Comparison of ENCODE assay signal across 1 cellular context in the genomic region with DNA sequence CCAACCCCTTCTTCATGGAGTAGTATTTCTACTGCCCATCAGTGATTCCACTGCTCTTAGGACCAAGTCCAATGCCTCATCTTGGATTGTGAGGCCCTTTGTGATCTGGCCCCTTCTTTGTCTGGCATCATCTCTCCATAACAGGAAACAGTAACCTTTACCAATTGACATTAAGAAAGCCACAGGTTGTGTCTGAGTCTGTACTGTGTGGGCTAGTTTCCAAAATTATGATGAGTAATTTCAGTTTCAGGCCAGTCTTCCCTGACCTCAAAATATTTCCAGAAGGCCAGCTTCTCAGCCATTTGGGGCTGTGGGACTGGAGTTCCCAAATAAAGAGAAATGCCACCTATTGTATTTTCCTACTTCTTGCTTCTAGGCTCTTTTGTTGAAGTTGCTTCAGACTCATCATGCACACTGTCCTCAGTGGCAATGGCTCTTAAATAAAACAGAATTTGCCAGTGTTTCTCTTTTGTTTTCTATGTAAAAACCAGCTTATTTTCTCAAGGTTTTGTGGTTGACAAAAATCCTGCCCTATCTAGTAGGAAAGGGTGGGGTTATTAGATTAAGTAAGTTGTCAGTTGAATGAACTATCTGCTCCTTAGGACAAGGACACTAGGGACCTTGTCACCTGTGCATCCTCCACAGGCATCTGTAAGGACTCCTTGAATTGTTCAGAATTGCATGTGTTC.
TF ChIP-seq lines count a peak whose summit lies in the region.

No MANE protein-coding gene starts in this region.

TF ChIP-seq in IMR-90, 13 proteins besides CTCF, POLR2A, EP300 and RAD21 (continued from another document):
- TF ChIP-seq MXI1 (IDR thresholded peaks at IDR 0.05; ENCODE audit: borderline replicate concordance, low read depth, low read length), result no peak
- TF ChIP-seq, protein P1, sequence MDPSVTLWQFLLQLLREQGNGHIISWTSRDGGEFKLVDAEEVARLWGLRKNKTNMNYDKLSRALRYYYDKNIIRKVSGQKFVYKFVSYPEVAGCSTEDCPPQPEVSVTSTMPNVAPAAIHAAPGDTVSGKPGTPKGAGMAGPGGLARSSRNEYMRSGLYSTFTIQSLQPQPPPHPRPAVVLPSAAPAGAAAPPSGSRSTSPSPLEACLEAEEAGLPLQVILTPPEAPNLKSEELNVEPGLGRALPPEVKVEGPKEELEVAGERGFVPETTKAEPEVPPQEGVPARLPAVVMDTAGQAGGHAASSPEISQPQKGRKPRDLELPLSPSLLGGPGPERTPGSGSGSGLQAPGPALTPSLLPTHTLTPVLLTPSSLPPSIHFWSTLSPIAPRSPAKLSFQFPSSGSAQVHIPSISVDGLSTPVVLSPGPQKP (IDR thresholded peaks at IDR 0.05; ENCODE audit: borderline replicate concordance, low read depth, low read length), result no peak
- no peak for TF ChIP-seq BHLHE40 (IDR thresholded peaks at IDR 0.05; ENCODE audit: low read depth, low read length)
- no peak for TF ChIP-seq SMC3 (IDR thresholded peaks at IDR 0.05; ENCODE audit: low read depth, low read length)
- TF ChIP-seq RFX5 (IDR thresholded peaks at IDR 0.05; ENCODE audit: low read depth, low read length), result no peak
